In the genomic region with DNA sequence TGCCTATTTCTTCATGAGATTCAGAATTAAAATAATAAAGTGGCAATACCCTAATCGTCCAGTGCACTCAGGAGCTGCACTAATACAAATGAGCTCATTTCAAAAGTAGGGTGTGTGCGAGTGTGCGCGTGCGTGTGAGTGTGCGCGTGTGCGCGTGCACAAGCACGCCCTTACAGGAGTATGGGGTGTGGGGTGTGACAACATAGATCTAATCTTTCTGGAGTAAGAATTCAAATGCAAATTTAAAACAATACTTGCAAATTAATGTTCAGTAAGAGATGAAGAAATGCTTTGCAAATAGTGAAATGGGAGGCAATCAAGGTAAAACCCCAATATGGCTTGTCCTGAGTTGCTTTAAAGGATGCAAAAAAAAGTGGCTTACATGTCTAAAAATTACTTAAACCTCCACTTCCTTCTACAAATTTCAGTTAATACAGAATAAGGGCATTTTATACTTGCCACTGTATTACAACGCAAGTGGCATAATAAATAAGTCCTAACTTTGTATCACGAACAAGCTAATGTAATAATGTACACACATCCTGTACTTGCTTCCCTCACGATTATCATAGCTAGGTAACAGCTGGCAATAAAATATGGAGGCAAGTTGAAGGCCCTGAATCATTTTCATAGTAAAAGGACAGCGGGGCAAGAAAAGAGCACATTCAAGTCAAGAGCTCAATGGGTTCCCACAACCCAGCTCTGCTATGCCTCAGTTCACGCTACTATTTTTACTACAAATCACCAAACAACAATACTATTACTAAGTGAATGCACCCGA, we compare ENCODE assay signal across 8 cellular contexts. TPM values are rescaled to one million over a fixed set of nuclear protein-coding genes. Genes with fewer than 3 reads are reported as not detected.
DNase-seq lines count a peak whose midpoint lies in the region; ATAC-seq and TF ChIP-seq lines count a peak whose summit lies in the region.
"Not testable (repeated sequence)": the region's sequence is repeated elsewhere in the genome, so short reads cannot be mapped to it uniquely, and the experiment has no call there.

No MANE protein-coding gene starts in this region.

- intact Hi-C loops in heart left ventricle (cut with DNase I) = loop anchor here in 6 of 10 donors (10.0 kb wide), 2 partner anchors 89 to 241 kb away; partner anchors contain the start of gene XRCC2 (in 2 of the 6)

- peaks cover 35% of the 10 kb centered on the region for H3K4me1 Mint-ChIP-seq in neural crest cell

- peak; percentile 32 for DNase-seq in astrocyte of the spinal cord (ENCODE audit: low read depth, low spot score)
- peak in 4 of 5 donors; percentile 34 to 54 (median 38) for DNase-seq in heart left ventricle
- DNase-seq in neural crest cell (ENCODE audit: low read depth, low spot score) = not testable (repeated sequence)
- peak; percentile 36 to 40 for DNase-seq in stimulated activated CD8-positive, alpha-beta memory T cell treated with anti-CD3 and anti-CD28 coated beads, Interleukin-2, amount 100 ng/mL, for 48 hours (ENCODE audit: low read depth in 2 of 2)

- H3K27ac ChIP-seq in C4-2B = peak overlapping the region; percentile 88
- not testable (repeated sequence) for H3K27ac ChIP-seq in HUES6 (ENCODE audit: low read depth, low read length)
- peak overlapping the region; percentile 13 to 99 (median 96) for H3K27ac ChIP-seq in heart left ventricle

- peak overlapping the region; percentile 94 for H3K4me3 Mint-ChIP-seq in neural crest cell

- not testable (repeated sequence) for H3K9me3 ChIP-seq in HUES6 (ENCODE audit: control insufficient read depth, insufficient read depth, low read depth, low read length); heart left ventricle

- H3K9ac ChIP-seq in HUES6 (ENCODE audit: low read length) = peak overlapping the region; percentile 72

- H3K4me3 ChIP-seq in HUES6 (ENCODE audit: low read depth, low read length) = peak overlapping the region; percentile 68
- H3K4me3 ChIP-seq in astrocyte of the spinal cord (ENCODE audit: low read depth, low read length) = peak overlapping the region; percentile 46
- H3K4me3 ChIP-seq in heart left ventricle = peak overlapping the region; percentile 69 to 99 (median 94)

- peak; percentile 30 for ATAC-seq in GM21526 (IDR thresholded peaks at IDR 0.05; ENCODE audit: low FRiP score, unreplicated experiment)
- peak; percentile 34 to 41 for ATAC-seq in activated CD4-positive, CD25-positive, alpha-beta regulatory T cell treated with anti-CD3 and anti-CD28 coated beads, Interleukin-2, amount 50 U/mL, for 24 hours
- ATAC-seq in heart left ventricle = peak in 3 of 4 donors; percentile 37 to 58 (median 37)

- not testable (repeated sequence) for TF ChIP-seq CTCF in C4-2B (conservative IDR thresholded peaks at IDR 0.05); astrocyte of the spinal cord (IDR thresholded peaks at IDR 0.05; ENCODE audit: low read depth, low read length)
- peak in 2 of 12 donors; percentile 27 to 38 for TF ChIP-seq CTCF in heart left ventricle (IDR thresholded peaks at IDR 0.05)
- peak; percentile 23 for TF ChIP-seq CTCF in neural crest cell (conservative IDR thresholded peaks at IDR 0.05)

- not testable (repeated sequence) for H3K36me3 Mint-ChIP-seq in neural crest cell (ENCODE audit: low read depth)

- H3K27me3 Mint-ChIP-seq in neural crest cell (ENCODE audit: low read depth) = not testable (repeated sequence)

- not testable (repeated sequence) for H3K36me3 ChIP-seq in HUES6 (ENCODE audit: control insufficient read depth, insufficient read depth, low read length); heart left ventricle

- WGBS in heart left ventricle, 4 donors = 10 to 16% (median 13%) methylated on average over 16 of the region's 16 CpGs

- not testable (repeated sequence) for TF ChIP-seq POLR2A in heart left ventricle (IDR thresholded peaks at IDR 0.05)

- in situ Hi-C loops in astrocyte of the spinal cord (cut with HindIII; ENCODE audit: low sequenced_read_pairs) = not testable (repeated sequence)

- not testable (repeated sequence) for H3K9me3 Mint-ChIP-seq in neural crest cell

- peak overlapping the region; percentile 25 for H3K27ac Mint-ChIP-seq in neural crest cell (ENCODE audit: unreplicated experiment)

- H3K4me1 ChIP-seq in HUES6 (ENCODE audit: control insufficient read depth, insufficient read depth, low read length) (peaks cover 13% of the 10 kb centered on the region), heart left ventricle (peaks cover 0 to 53% (median 37%) of the 10 kb centered on the region in 12 donors)

- not testable (repeated sequence) for H3K27me3 ChIP-seq in HUES6 (ENCODE audit: control insufficient read depth, insufficient read depth, low read length); heart left ventricle

RNA-seq across cellular contexts. Expression of gene KMT2C, which starts 1.9 kb away (rescaled TPM):
- total RNA-seq in heart left ventricle = 10 to 100 TPM; 29.3 to 62.4 (median 49.0) TPM
- polyA plus RNA-seq in heart left ventricle = 10 to 100 TPM in 1 of 2 donors, 1 to 10 TPM in 1; 8.4 to 17.4 TPM
- total RNA-seq in neural crest cell = 49.8 and 54.7 TPM in 2 replicates
